8 cellular contexts compared by ENCODE assay signal in genomic region chr17:80856863-80857488, GRCh38.
DNase-seq lines count a peak whose midpoint lies in the region; ATAC-seq and TF ChIP-seq lines count a peak whose summit lies in the region.

No MANE protein-coding gene starts in this region.

- no peak for DNase-seq in DND-41
- no peak for DNase-seq in activated CD4-positive, alpha-beta memory T cell treated with anti-CD3 and anti-CD28 coated beads, Interleukin-2, amount 10 ng/mL, durations not matched to agents 7 days and 5 days
- DNase-seq in mesothelial cell of epicardium (ENCODE audit: low spot score in 2 of 2, unreplicated experiment in 2 of 2) = no peak
- DNase-seq in prostate gland (ENCODE audit: low spot score) = no peak
- no peak for DNase-seq in DMS114 treated with DMSO at 0.1 percent for 48 hours (lab: John Stamatoyannopoulos, UW; ENCODE audit: unreplicated experiment)
- DNase-seq in cortex of kidney (lab: John Stamatoyannopoulos, UW) = no peak

- CTCF ChIA-PET in activated CD4-positive, alpha-beta memory T cell treated with anti-CD3 and anti-CD28 coated beads, Interleukin-2, amount 10 ng/mL, durations not matched to agents 7 days and 5 days (lab: Charles Lee) = interaction anchor here (0.6 to 2.1 kb wide), 10 partner anchors 9 to 67 kb away, joined by 3 to 15 read pairs (median 4); no protein-coding TSS in a partner anchor

- H3K9ac ChIP-seq in DND-41 (ENCODE audit: low read depth, low read length) = no peak overlapping the region

- H3K27me3 ChIP-seq in DND-41 (ENCODE audit: insufficient read depth, low read length, poor library complexity) = no peaks in the 10 kb centered on the region
- H3K27me3 ChIP-seq in prostate gland (replicated peaks; ENCODE audit: insufficient read depth) = no peaks in the 10 kb centered on the region

- no peaks in the 10 kb centered on the region for H3K27me3 Mint-ChIP-seq in activated CD4-positive, alpha-beta memory T cell treated with anti-CD3 and anti-CD28 coated beads, Interleukin-2, amount 10 ng/mL, durations not matched to agents 7 days and 5 days
- no peaks in the 10 kb centered on the region for H3K27me3 Mint-ChIP-seq in mesothelial cell of epicardium (ENCODE audit: low read depth)

- H3K4me2 ChIP-seq in DND-41 (ENCODE audit: insufficient read depth, low read length) = no peak overlapping the region

- TF ChIP-seq CTCF in DND-41 (IDR thresholded peaks at IDR 0.05; ENCODE audit: borderline replicate concordance, extremely low read depth, low read length, poor library complexity, severe bottlenecking) (no peak), mesothelial cell of epicardium (IDR thresholded peaks at IDR 0.05; ENCODE audit: unreplicated experiment) (no peak), prostate gland (IDR thresholded peaks at IDR 0.05) (no peak)

- H3K36me3 Mint-ChIP-seq in activated CD4-positive, alpha-beta memory T cell treated with anti-CD3 and anti-CD28 coated beads, Interleukin-2, amount 10 ng/mL, durations not matched to agents 7 days and 5 days (ENCODE audit: low read depth) = peaks cover 88% of the 10 kb centered on the region
- H3K36me3 Mint-ChIP-seq in mesothelial cell of epicardium = peaks cover 14% of the 10 kb centered on the region

- H3K4me3 ChIP-seq in DND-41 (ENCODE audit: low read depth in 1 of 2, low read length in 2 of 2) = no peak overlapping the region
- no peak overlapping the region for H3K4me3 ChIP-seq in prostate gland

- 90% methylated on average over 18 of the region's 18 CpGs for WGBS in prostate gland

- intact Hi-C loops in prostate gland (cut with DNase I) = loop anchor here (10.0 kb wide), 1 partner anchor 382 kb away; the partner anchor contains the start of gene NPTX1

- peak overlapping the region; percentile 26 for H3K4me3 Mint-ChIP-seq in activated CD4-positive, alpha-beta memory T cell treated with anti-CD3 and anti-CD28 coated beads, Interleukin-2, amount 10 ng/mL, durations not matched to agents 7 days and 5 days
- no peak overlapping the region for H3K4me3 Mint-ChIP-seq in mesothelial cell of epicardium

- H3K36me3 ChIP-seq in DND-41 (ENCODE audit: insufficient read depth, low read length) = peaks cover 49% of the 10 kb centered on the region
- H3K36me3 ChIP-seq in prostate gland = no peaks in the 10 kb centered on the region

- no peak overlapping the region for H2AFZ ChIP-seq in DND-41 (ENCODE audit: low read depth, low read length)

- no peaks in the 10 kb centered on the region for H3K9me3 Mint-ChIP-seq in activated CD4-positive, alpha-beta memory T cell treated with anti-CD3 and anti-CD28 coated beads, Interleukin-2, amount 10 ng/mL, durations not matched to agents 7 days and 5 days
- no peaks in the 10 kb centered on the region for H3K9me3 Mint-ChIP-seq in mesothelial cell of epicardium

- H3K4me1 ChIP-seq in DND-41 (ENCODE audit: insufficient read depth, low read length) = peaks cover 4% of the 10 kb centered on the region; the same call in 1 of the 2 replicates
- H3K4me1 ChIP-seq in prostate gland (replicated peaks) = peaks cover 4% of the 10 kb centered on the region

- POLR2A ChIA-PET in activated CD4-positive, alpha-beta memory T cell treated with anti-CD3 and anti-CD28 coated beads, Interleukin-2, amount 10 ng/mL, durations not matched to agents 7 days and 5 days (lab: Charles Lee) = interaction anchor here (0.8 to 7.4 kb wide), 26 partner anchors 8 to 312 kb away, joined by 3 to 135 read pairs (median 4); partner anchors contain the start of gene RPTOR

- no peak for TF ChIP-seq POLR2A in prostate gland (IDR thresholded peaks at IDR 0.05)

- peaks cover 93% of the 10 kb centered on the region for H3K4me1 Mint-ChIP-seq in activated CD4-positive, alpha-beta memory T cell treated with anti-CD3 and anti-CD28 coated beads, Interleukin-2, amount 10 ng/mL, durations not matched to agents 7 days and 5 days
- H3K4me1 Mint-ChIP-seq in mesothelial cell of epicardium = peaks cover 11% of the 10 kb centered on the region

- peak overlapping the region; percentile 98 for H3K27ac Mint-ChIP-seq in activated CD4-positive, alpha-beta memory T cell treated with anti-CD3 and anti-CD28 coated beads, Interleukin-2, amount 10 ng/mL, durations not matched to agents 7 days and 5 days
- H3K27ac Mint-ChIP-seq in mesothelial cell of epicardium = peak overlapping the region; percentile 43

- no peaks in the 10 kb centered on the region for H3K79me2 ChIP-seq in DND-41 (ENCODE audit: insufficient read depth, low read length)

- ATAC-seq in DND-41 (ENCODE audit: insufficient read depth, low read depth) (no peak), HG02588 (IDR thresholded peaks at IDR 0.05; ENCODE audit: unreplicated experiment) (peak; percentile 18), GM21526 (IDR thresholded peaks at IDR 0.05; ENCODE audit: low FRiP score, unreplicated experiment) (no peak)

- H3K9me3 ChIP-seq in DND-41 (ENCODE audit: insufficient read depth, low read length, severe bottlenecking) (no peaks in the 10 kb centered on the region), prostate gland (no peaks in the 10 kb centered on the region)

- H3K27ac ChIP-seq in DND-41 (ENCODE audit: low read length) (peak overlapping the region; percentile 45; the same call in 1 of the 2 replicates), prostate gland (no peak overlapping the region)

- H4K20me1 ChIP-seq in DND-41 (ENCODE audit: insufficient read depth, low read length) = no peaks in the 10 kb centered on the region
